In genomic region chr5:73673161-73673591, GRCh38 we compare ENCODE assay signal across 10 cellular contexts. TPM values are rescaled to one million over a fixed set of nuclear protein-coding genes. Genes with fewer than 3 reads are reported as not detected.
DNase-seq lines count a peak whose midpoint lies in the region; ATAC-seq and TF ChIP-seq lines count a peak whose summit lies in the region.
"Had no signal": no experiment of that assay in that cellular context is flagged by ENCODE, and none has a peak within 500 bp of the region (broad histone marks: within the 10 kb centered on the region; RNA-seq: fewer than 3 reads in every experiment).

No MANE protein-coding gene starts in this region.

- no peak for TF ChIP-seq CTCF in RWPE1 (conservative IDR thresholded peaks at IDR 0.05; ENCODE audit: low read depth)

- POLR2A ChIA-PET in RWPE1 (lab: Yijun Ruan, JAX; ENCODE audit: low non-redundant PET): interaction anchor here (0.6 kb wide), 1 partner anchor 76 kb away, joined by 3 read pairs; no protein-coding TSS in a partner anchor

- ATAC-seq in HG03432 (IDR thresholded peaks at IDR 0.05; ENCODE audit: unreplicated experiment): no peak
- no peak for ATAC-seq in GM19467 (IDR thresholded peaks at IDR 0.05; ENCODE audit: unreplicated experiment)

- H3K27ac ChIP-seq in RWPE1: no peak overlapping the region
- H3K27ac ChIP-seq: parathyroid adenoma had no signal

- CTCF ChIA-PET in RWPE1 (lab: Yijun Ruan, JAX): interaction anchor here (1.3 to 2.2 kb wide), 2 partner anchors 82 to 120 kb away, joined by 5 read pairs; no protein-coding TSS in a partner anchor

- DNase-seq in GM04503 (ENCODE audit: low read depth): peak; percentile 67
- peak; percentile 66 for DNase-seq in RWPE1 (ENCODE audit: low spot score)
- peak; percentile 90 for DNase-seq in fibroblast of gingiva (ENCODE audit: low read depth)
- DNase-seq in renal cortical epithelial cell (ENCODE audit: low read depth): peak; percentile 96
- no peak for DNase-seq in NCI-H1092 treated with DMSO at 0.1 percent for 48 hours (lab: John Stamatoyannopoulos, UW)
- no peak for DNase-seq in pons (ENCODE audit: low spot score)
- DNase-seq: Kasumi-1 had no signal

RNA-seq across cellular contexts. Expression of gene ARHGEF28, which starts 47.2 kb away (rescaled TPM):
- 74.5 and 112 TPM in 2 replicates for total RNA-seq in renal cortical epithelial cell

Comparison
In these comparisons a context has a peak if more than half of its experiments do, and no peak if none do; other contexts are left out.
1. DNase-seq: peak in GM04503 (single experiment), RWPE1 (single experiment), fibroblast of gingiva (single experiment) and renal cortical epithelial cell (single experiment); none in NCI-H1092 treated with DMSO at 0.1 percent for 48 hours (single experiment) and pons (single experiment).